In genomic region chr1:55927934-55928333, GRCh38 we compare ENCODE assay signal across 23 cellular contexts.
"Had no signal": no experiment of that assay in that cellular context is flagged by ENCODE, and none has a peak within 500 bp of the region (broad histone marks: within the 10 kb centered on the region; RNA-seq: fewer than 3 reads in every experiment).

No MANE protein-coding gene starts in this region.

- H3K4me3 Mint-ChIP-seq: activated CD4-positive, alpha-beta memory T cell treated with anti-CD3 and anti-CD28 coated beads for 36 hours; activated CD4-positive, alpha-beta T cell treated with anti-CD3 and anti-CD28 coated beads, Interleukin-2, amount 10 ng/mL, durations not matched to agents 24 days and 14 days; activated naive CD4-positive, alpha-beta T cell treated with anti-CD3 and anti-CD28 coated beads, Interleukin-2, amount 10 ng/mL, durations not matched to agents 7 days and 5 days; activated naive CD8-positive, alpha-beta T cell treated with anti-CD3 and anti-CD28 coated beads, Interleukin-2, amount 10 ng/mL, durations not matched to agents 7 days and 5 days; activated T-cell treated with anti-CD3 and anti-CD28 coated beads, Interleukin-2, amount 50 U/mL, for 24 hours; effector memory CD8-positive, alpha-beta T cell; mesothelial cell of epicardium; naive B cell had no signal

- DNase-seq: activated CD4-positive, alpha-beta memory T cell treated with anti-CD3 and anti-CD28 coated beads for 36 hours; activated CD4-positive, alpha-beta T cell treated with anti-CD3 and anti-CD28 coated beads, Interleukin-2, amount 10 ng/mL, durations not matched to agents 24 days and 14 days; activated CD4-positive, CD25-positive, alpha-beta regulatory T cell treated with anti-CD3 and anti-CD28 coated beads, Interleukin-2, amount 50 U/mL, for 72 hours; activated CD8-positive, alpha-beta memory T cell treated with anti-CD3 and anti-CD28 coated beads, Interleukin-2, amount 50 U/mL, for 48 hours; activated gamma-delta T cell; activated naive CD4-positive, alpha-beta T cell treated with anti-CD3 and anti-CD28 coated beads, Interleukin-2, amount 10 ng/mL, durations not matched to agents 7 days and 5 days; activated naive CD8-positive, alpha-beta T cell treated with anti-CD3 and anti-CD28 coated beads, Interleukin-2, amount 10 ng/mL, durations not matched to agents 7 days and 5 days; activated T-cell treated with anti-CD3 and anti-CD28 coated beads, Interleukin-2, amount 50 U/mL, for 24 hours; cerebellar nuclear complex; cortex of kidney; effector memory CD8-positive, alpha-beta T cell; head of caudate nucleus; hippocampal formation; kidney; left colon; mammary epithelial cell; naive B cell; pancreas; retina; spleen; stimulated activated naive CD4-positive, alpha-beta T cell; T-helper 2 cell had no signal

- H3K27me3 Mint-ChIP-seq: activated CD4-positive, alpha-beta T cell treated with anti-CD3 and anti-CD28 coated beads, Interleukin-2, amount 10 ng/mL, durations not matched to agents 24 days and 14 days; activated naive CD4-positive, alpha-beta T cell treated with anti-CD3 and anti-CD28 coated beads, Interleukin-2, amount 10 ng/mL, durations not matched to agents 7 days and 5 days had no signal

- H3K9me3 Mint-ChIP-seq: activated CD4-positive, alpha-beta memory T cell treated with anti-CD3 and anti-CD28 coated beads for 36 hours; activated CD4-positive, alpha-beta T cell treated with anti-CD3 and anti-CD28 coated beads, Interleukin-2, amount 10 ng/mL, durations not matched to agents 24 days and 14 days; activated naive CD4-positive, alpha-beta T cell treated with anti-CD3 and anti-CD28 coated beads, Interleukin-2, amount 10 ng/mL, durations not matched to agents 7 days and 5 days; activated naive CD8-positive, alpha-beta T cell treated with anti-CD3 and anti-CD28 coated beads, Interleukin-2, amount 10 ng/mL, durations not matched to agents 7 days and 5 days; activated T-cell treated with anti-CD3 and anti-CD28 coated beads, Interleukin-2, amount 50 U/mL, for 24 hours; effector memory CD8-positive, alpha-beta T cell had no signal

- H3K4me1 Mint-ChIP-seq: activated CD4-positive, alpha-beta T cell treated with anti-CD3 and anti-CD28 coated beads, Interleukin-2, amount 10 ng/mL, durations not matched to agents 24 days and 14 days; activated naive CD4-positive, alpha-beta T cell treated with anti-CD3 and anti-CD28 coated beads, Interleukin-2, amount 10 ng/mL, durations not matched to agents 7 days and 5 days; activated naive CD8-positive, alpha-beta T cell treated with anti-CD3 and anti-CD28 coated beads, Interleukin-2, amount 10 ng/mL, durations not matched to agents 7 days and 5 days; naive B cell had no signal

- H3K36me3 Mint-ChIP-seq: activated CD4-positive, alpha-beta memory T cell treated with anti-CD3 and anti-CD28 coated beads for 36 hours; activated naive CD4-positive, alpha-beta T cell treated with anti-CD3 and anti-CD28 coated beads, Interleukin-2, amount 10 ng/mL, durations not matched to agents 7 days and 5 days; activated naive CD8-positive, alpha-beta T cell treated with anti-CD3 and anti-CD28 coated beads, Interleukin-2, amount 10 ng/mL, durations not matched to agents 7 days and 5 days; mesothelial cell of epicardium; naive B cell had no signal

- H3K27ac Mint-ChIP-seq: activated CD4-positive, alpha-beta memory T cell treated with anti-CD3 and anti-CD28 coated beads for 36 hours; activated CD4-positive, alpha-beta T cell treated with anti-CD3 and anti-CD28 coated beads, Interleukin-2, amount 10 ng/mL, durations not matched to agents 24 days and 14 days; activated naive CD4-positive, alpha-beta T cell treated with anti-CD3 and anti-CD28 coated beads, Interleukin-2, amount 10 ng/mL, durations not matched to agents 7 days and 5 days; activated naive CD8-positive, alpha-beta T cell treated with anti-CD3 and anti-CD28 coated beads, Interleukin-2, amount 10 ng/mL, durations not matched to agents 7 days and 5 days; activated T-cell treated with anti-CD3 and anti-CD28 coated beads, Interleukin-2, amount 50 U/mL, for 24 hours; effector memory CD8-positive, alpha-beta T cell; mesothelial cell of epicardium; naive B cell had no signal

- ATAC-seq: effector memory CD8-positive, alpha-beta T cell; left colon; pancreas had no signal
